ENCODE assay signal across 1 cellular context in the genomic region with DNA sequence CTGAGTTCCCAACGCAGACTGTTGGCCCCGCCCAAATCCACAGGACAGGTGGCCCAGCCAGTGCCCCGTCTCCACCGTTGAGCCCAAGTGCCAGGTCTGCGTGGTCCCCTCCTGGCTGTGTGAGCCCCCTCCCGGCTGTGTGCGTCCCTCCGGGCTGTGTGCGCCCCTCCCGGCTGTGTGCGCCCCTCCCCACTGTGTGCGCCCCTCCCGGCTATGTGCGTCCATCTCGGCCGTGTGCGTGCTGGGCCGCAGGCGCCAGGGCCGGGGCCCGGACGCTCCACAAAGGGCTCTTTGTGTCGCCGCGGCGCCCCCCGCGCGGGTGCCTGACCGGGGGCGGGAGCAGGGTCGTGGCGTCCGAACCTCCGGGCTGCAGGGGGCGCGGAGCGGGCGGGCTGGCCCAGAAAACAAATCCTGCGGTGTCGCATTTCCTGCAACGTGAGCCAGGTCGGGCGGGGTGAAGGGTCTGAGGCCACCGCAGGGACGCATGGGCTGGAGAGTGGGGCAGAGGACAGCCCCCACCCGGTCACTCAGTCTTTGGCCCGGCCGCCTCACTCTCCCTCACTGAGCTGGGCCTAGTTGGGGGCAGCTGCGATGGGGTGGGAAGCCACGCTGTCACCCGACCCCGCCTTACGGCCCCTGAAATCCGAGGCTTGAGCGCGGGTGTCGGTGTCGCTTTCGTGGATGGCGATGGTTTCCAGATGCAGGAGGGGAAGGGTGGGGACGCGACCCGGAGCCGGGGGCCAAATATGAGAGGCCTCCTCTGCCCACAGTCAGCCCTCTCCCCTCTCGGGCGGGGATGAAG.
TF ChIP-seq lines count a peak whose summit lies in the region.

No MANE protein-coding gene starts in this region.

TF ChIP-seq in HepG2, 621 proteins besides CTCF, POLR2A, EP300 and RAD21 (continued from another document and continues in another):
- TF ChIP-seq, protein P1, sequence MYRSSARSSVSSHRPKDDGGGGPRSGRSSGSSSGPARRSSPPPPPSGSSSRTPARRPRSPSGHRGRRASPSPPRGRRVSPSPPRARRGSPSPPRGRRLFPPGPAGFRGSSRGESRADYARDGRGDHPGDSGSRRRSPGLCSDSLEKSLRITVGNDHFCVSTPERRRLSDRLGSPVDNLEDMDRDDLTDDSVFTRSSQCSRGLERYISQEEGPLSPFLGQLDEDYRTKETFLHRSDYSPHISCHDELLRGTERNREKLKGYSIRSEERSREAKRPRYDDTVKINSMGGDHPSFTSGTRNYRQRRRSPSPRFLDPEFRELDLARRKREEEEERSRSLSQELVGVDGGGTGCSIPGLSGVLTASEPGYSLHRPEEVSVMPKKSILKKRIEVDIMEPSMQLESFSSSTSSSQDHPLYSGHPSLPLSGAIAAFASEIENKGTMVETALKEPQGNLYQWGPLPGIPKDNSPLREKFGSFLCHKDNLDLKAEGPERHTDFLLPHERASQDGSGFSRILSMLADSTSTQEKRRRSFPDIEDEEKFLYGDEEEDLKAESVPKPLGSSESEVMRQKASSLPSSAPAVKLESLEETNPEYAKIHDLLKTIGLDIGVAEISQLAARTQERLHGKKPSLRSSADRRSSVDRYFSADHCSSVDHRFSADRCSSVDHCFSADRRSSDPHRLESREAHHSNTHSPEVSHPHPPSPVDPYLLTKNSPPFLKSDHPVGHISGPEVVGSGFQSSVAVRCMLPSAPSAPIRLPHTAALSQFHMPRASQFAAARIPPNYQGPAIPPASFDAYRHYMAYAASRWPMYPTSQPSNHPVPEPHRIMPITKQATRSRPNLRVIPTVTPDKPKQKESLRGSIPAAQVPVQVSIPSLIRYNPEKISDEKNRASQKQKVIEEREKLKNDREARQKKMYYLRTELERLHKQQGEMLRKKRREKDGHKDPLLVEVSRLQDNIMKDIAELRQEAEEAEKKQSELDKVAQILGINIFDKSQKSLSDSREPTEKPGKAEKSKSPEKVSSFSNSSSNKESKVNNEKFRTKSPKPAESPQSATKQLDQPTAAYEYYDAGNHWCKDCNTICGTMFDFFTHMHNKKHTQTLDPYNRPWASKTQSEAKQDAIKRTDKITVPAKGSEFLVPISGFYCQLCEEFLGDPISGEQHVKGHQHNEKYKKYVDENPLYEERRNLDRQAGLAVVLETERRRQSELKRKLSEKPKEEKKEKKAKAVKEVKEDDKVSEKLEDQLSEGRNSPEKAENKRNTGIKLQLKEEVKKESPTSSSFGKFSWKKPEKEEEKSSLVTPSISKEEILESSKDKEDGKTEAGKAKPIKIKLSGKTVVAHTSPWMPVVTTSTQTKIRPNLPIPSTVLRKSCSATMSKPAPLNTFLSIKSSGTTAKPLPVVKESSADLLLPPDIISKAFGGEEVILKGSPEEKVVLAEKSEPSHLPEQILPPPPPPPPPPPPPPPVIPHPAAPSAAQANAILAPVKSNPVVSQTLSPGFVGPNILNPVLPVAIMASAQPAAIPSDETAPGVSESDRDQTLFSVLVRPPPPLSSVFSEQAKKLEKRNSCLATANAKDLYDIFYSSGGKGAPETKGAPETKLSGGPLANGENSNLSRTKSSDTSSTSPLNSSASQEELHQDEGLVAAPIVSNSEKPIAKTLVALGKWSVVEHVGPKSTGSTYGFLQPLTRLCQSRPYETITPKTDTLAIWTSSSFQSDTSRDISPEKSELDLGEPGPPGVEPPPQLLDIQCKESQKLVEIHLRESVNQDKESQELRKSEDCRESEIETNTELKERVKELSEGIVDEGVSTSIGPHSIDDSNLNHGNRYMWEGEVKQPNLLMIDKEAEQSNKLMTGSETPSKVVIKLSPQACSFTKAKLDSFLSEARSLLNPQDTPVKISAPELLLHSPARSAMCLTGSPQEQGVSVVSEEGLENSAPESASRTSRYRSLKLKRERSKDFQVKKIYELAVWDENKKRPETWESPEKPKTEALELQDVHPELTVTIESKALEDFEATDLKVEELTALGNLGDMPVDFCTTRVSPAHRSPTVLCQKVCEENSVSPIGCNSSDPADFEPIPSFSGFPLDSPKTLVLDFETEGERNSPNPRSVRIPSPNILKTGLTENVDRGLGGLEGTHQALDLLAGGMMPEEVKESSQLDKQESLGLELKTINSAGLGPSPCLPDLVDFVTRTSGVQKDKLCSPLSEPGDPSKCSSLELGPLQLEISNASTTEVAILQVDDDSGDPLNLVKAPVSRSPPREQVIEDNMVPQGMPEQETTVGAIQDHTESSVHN (CRISPR knock-in tag; IDR thresholded peaks at IDR 0.05) = no peak; the same call in 1 of the 2 replicates
- TF ChIP-seq ZEB1 (IDR thresholded peaks at IDR 0.05; ENCODE audit: insufficient replicate concordance, low read depth) = no peak
- TF ChIP-seq MATR3 (CRISPR knock-in tag; IDR thresholded peaks at IDR 0.05) = no peak
- TF ChIP-seq, protein P2, sequence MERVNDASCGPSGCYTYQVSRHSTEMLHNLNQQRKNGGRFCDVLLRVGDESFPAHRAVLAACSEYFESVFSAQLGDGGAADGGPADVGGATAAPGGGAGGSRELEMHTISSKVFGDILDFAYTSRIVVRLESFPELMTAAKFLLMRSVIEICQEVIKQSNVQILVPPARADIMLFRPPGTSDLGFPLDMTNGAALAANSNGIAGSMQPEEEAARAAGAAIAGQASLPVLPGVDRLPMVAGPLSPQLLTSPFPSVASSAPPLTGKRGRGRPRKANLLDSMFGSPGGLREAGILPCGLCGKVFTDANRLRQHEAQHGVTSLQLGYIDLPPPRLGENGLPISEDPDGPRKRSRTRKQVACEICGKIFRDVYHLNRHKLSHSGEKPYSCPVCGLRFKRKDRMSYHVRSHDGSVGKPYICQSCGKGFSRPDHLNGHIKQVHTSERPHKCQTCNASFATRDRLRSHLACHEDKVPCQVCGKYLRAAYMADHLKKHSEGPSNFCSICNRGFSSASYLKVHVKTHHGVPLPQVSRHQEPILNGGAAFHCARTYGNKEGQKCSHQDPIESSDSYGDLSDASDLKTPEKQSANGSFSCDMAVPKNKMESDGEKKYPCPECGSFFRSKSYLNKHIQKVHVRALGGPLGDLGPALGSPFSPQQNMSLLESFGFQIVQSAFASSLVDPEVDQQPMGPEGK (CRISPR knock-in tag; IDR thresholded peaks at IDR 0.05) = peak; percentile 100
- TF ChIP-seq EHMT2 (IDR thresholded peaks at IDR 0.05; ENCODE audit: borderline replicate concordance, low read depth, low read length) = no peak
- TF ChIP-seq NFKB2 (CRISPR knock-in tag; IDR thresholded peaks at IDR 0.05; ENCODE audit: borderline replicate concordance) = 0 out of 2 replicates have a peak, but pooled peaks have one; percentile 10
- TF ChIP-seq FOXJ3 (CRISPR knock-in tag; IDR thresholded peaks at IDR 0.05; ENCODE audit: borderline replicate concordance) = no peak; the same call in 1 of the 2 replicates
- TF ChIP-seq DNMT1 (CRISPR knock-in tag; IDR thresholded peaks at IDR 0.05) = peak; percentile 66; the same call in 1 of the 2 replicates
- TF ChIP-seq, protein P3, sequence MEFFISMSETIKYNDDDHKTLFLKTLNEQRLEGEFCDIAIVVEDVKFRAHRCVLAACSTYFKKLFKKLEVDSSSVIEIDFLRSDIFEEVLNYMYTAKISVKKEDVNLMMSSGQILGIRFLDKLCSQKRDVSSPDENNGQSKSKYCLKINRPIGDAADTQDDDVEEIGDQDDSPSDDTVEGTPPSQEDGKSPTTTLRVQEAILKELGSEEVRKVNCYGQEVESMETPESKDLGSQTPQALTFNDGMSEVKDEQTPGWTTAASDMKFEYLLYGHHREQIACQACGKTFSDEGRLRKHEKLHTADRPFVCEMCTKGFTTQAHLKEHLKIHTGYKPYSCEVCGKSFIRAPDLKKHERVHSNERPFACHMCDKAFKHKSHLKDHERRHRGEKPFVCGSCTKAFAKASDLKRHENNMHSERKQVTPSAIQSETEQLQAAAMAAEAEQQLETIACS (CRISPR knock-in tag; IDR thresholded peaks at IDR 0.05) = peak; percentile 43; the same call in 1 of the 2 replicates
- TF ChIP-seq, protein P4, sequence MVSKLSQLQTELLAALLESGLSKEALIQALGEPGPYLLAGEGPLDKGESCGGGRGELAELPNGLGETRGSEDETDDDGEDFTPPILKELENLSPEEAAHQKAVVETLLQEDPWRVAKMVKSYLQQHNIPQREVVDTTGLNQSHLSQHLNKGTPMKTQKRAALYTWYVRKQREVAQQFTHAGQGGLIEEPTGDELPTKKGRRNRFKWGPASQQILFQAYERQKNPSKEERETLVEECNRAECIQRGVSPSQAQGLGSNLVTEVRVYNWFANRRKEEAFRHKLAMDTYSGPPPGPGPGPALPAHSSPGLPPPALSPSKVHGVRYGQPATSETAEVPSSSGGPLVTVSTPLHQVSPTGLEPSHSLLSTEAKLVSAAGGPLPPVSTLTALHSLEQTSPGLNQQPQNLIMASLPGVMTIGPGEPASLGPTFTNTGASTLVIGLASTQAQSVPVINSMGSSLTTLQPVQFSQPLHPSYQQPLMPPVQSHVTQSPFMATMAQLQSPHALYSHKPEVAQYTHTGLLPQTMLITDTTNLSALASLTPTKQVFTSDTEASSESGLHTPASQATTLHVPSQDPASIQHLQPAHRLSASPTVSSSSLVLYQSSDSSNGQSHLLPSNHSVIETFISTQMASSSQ (IDR thresholded peaks at IDR 0.05; ENCODE audit: low read depth) = no peak; the same call in 1 of the 2 replicates
- TF ChIP-seq, protein P4 (CRISPR knock-in tag; IDR thresholded peaks at IDR 0.05; ENCODE audit: borderline replicate concordance) = peak; percentile 58; the same call in 1 of the 2 replicates
- TF ChIP-seq, protein P5, sequence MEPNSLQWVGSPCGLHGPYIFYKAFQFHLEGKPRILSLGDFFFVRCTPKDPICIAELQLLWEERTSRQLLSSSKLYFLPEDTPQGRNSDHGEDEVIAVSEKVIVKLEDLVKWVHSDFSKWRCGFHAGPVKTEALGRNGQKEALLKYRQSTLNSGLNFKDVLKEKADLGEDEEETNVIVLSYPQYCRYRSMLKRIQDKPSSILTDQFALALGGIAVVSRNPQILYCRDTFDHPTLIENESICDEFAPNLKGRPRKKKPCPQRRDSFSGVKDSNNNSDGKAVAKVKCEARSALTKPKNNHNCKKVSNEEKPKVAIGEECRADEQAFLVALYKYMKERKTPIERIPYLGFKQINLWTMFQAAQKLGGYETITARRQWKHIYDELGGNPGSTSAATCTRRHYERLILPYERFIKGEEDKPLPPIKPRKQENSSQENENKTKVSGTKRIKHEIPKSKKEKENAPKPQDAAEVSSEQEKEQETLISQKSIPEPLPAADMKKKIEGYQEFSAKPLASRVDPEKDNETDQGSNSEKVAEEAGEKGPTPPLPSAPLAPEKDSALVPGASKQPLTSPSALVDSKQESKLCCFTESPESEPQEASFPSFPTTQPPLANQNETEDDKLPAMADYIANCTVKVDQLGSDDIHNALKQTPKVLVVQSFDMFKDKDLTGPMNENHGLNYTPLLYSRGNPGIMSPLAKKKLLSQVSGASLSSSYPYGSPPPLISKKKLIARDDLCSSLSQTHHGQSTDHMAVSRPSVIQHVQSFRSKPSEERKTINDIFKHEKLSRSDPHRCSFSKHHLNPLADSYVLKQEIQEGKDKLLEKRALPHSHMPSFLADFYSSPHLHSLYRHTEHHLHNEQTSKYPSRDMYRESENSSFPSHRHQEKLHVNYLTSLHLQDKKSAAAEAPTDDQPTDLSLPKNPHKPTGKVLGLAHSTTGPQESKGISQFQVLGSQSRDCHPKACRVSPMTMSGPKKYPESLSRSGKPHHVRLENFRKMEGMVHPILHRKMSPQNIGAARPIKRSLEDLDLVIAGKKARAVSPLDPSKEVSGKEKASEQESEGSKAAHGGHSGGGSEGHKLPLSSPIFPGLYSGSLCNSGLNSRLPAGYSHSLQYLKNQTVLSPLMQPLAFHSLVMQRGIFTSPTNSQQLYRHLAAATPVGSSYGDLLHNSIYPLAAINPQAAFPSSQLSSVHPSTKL (CRISPR knock-in tag; IDR thresholded peaks at IDR 0.05) = no peak; the same call in none of the 2 replicates
- TF ChIP-seq TARDBP (CRISPR knock-in tag; IDR thresholded peaks at IDR 0.05) = peak; percentile 99
- no peak for TF ChIP-seq ZNF382 (CRISPR knock-in tag; IDR thresholded peaks at IDR 0.05; ENCODE audit: borderline replicate concordance)
- TF ChIP-seq ZNF747 (CRISPR knock-in tag; IDR thresholded peaks at IDR 0.05; ENCODE audit: borderline replicate concordance) = peak; percentile 70
- 0 out of 2 replicates have a peak, but pooled peaks have one; percentile 19 for TF ChIP-seq HNF4G (IDR thresholded peaks at IDR 0.05; ENCODE audit: borderline replicate concordance, low read depth, low read length)
- peak; percentile 64; the same call in 1 of the 2 replicates for TF ChIP-seq HNF4G (CRISPR knock-in tag; IDR thresholded peaks at IDR 0.05; ENCODE audit: borderline replicate concordance, low read depth)
- TF ChIP-seq ZNF607 (CRISPR knock-in tag; IDR thresholded peaks at IDR 0.05; ENCODE audit: borderline replicate concordance) = peak; percentile 82; the same call in 1 of the 2 replicates
- no peak for TF ChIP-seq U2AF1 (optimal IDR thresholded peaks at IDR 0.05; ENCODE audit: low read depth, low read length)
- peak; percentile 16; the same call in 1 of the 2 replicates for TF ChIP-seq NFYC (CRISPR knock-in tag; IDR thresholded peaks at IDR 0.05)
- peak; percentile 94; the same call in 1 of the 2 replicates for TF ChIP-seq ZNF790 (CRISPR knock-in tag; IDR thresholded peaks at IDR 0.05; ENCODE audit: borderline replicate concordance)
- TF ChIP-seq PRPF4 (IDR thresholded peaks at IDR 0.05; ENCODE audit: low read depth, low read length, poor library complexity, severe bottlenecking) = no peak
- TF ChIP-seq, protein P6, sequence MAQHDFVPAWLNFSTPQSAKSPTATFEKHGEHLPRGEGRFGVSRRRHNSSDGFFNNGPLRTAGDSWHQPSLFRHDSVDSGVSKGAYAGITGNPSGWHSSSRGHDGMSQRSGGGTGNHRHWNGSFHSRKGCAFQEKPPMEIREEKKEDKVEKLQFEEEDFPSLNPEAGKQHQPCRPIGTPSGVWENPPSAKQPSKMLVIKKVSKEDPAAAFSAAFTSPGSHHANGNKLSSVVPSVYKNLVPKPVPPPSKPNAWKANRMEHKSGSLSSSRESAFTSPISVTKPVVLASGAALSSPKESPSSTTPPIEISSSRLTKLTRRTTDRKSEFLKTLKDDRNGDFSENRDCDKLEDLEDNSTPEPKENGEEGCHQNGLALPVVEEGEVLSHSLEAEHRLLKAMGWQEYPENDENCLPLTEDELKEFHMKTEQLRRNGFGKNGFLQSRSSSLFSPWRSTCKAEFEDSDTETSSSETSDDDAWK (CRISPR knock-in tag; IDR thresholded peaks at IDR 0.05) = no peak
- TF ChIP-seq SP5 (CRISPR knock-in tag; IDR thresholded peaks at IDR 0.05; ENCODE audit: borderline replicate concordance, low read depth) = 0 out of 2 replicates have a peak, but pooled peaks have one; percentile 84
